8 cellular contexts compared by ENCODE assay signal in genomic region chr1:217747156-217747769, GRCh38.
DNase-seq lines count a peak whose midpoint lies in the region; ATAC-seq, FAIRE-seq and TF ChIP-seq lines count a peak whose summit lies in the region.

No MANE protein-coding gene starts in this region.

- H3K4me3 Mint-ChIP-seq in activated T-cell treated with anti-CD3 and anti-CD28 coated beads, Interleukin-2, amount 50 U/mL, for 72 hours, result no peak overlapping the region

- no peaks in the 10 kb centered on the region for H3K36me3 Mint-ChIP-seq in activated T-cell treated with anti-CD3 and anti-CD28 coated beads, Interleukin-2, amount 50 U/mL, for 72 hours (ENCODE audit: insufficient read depth in 2 of 2)

- H3K4me1 Mint-ChIP-seq in activated T-cell treated with anti-CD3 and anti-CD28 coated beads, Interleukin-2, amount 50 U/mL, for 72 hours (ENCODE audit: low read depth), result no peaks in the 10 kb centered on the region

- ATAC-seq in GM18505 (IDR thresholded peaks at IDR 0.05; ENCODE audit: unreplicated experiment), result no peak
- ATAC-seq in HG03442 (IDR thresholded peaks at IDR 0.05; ENCODE audit: unreplicated experiment), result no peak
- no peak for ATAC-seq in activated T-cell treated with anti-CD3 and anti-CD28 coated beads, Interleukin-2, amount 50 U/mL, for 72 hours (replicated peaks in 1 of 2)

- H3K4me3 ChIP-seq in epithelial cell of proximal tubule (ENCODE audit: low read depth, low read length) (no peak overlapping the region), retinal pigment epithelial cell (ENCODE audit: low read length) (no peak overlapping the region)

- H3K27ac Mint-ChIP-seq in activated T-cell treated with anti-CD3 and anti-CD28 coated beads, Interleukin-2, amount 50 U/mL, for 72 hours, result no peak overlapping the region

- TF ChIP-seq POLR2A in GM18505 (IDR thresholded peaks at IDR 0.05; ENCODE audit: borderline replicate concordance, extremely low read depth, insufficient read depth, insufficient read length), result no peak

- peak; percentile 71 for TF ChIP-seq CTCF in epithelial cell of proximal tubule (conservative IDR thresholded peaks at IDR 0.05; ENCODE audit: low read depth, low read length)
- TF ChIP-seq CTCF in retinal pigment epithelial cell (conservative IDR thresholded peaks at IDR 0.05; ENCODE audit: low read depth, low read length), result peak; percentile 77

- H3K9me3 Mint-ChIP-seq in activated T-cell treated with anti-CD3 and anti-CD28 coated beads, Interleukin-2, amount 50 U/mL, for 72 hours, result no peaks in the 10 kb centered on the region

- FAIRE-seq in G401.6 (lab: Jason Lieb, UNC), result peak; percentile 91

- peak; percentile 6 for DNase-seq in HPDE6-E6E7 (ENCODE audit: extremely low spot score)
- peak; percentile 66 for DNase-seq in OCI-M1 (lab: John Stamatoyannopoulos, UW)
- peak; percentile 2 for DNase-seq in epithelial cell of proximal tubule (ENCODE audit: low read depth)
- DNase-seq in retinal pigment epithelial cell (ENCODE audit: low read depth), result no peak
- DNase-seq in activated T-cell treated with anti-CD3 and anti-CD28 coated beads, Interleukin-2, amount 50 U/mL, for 72 hours, result no peak

- no peaks in the 10 kb centered on the region for H3K27me3 Mint-ChIP-seq in activated T-cell treated with anti-CD3 and anti-CD28 coated beads, Interleukin-2, amount 50 U/mL, for 72 hours (ENCODE audit: low read depth)

Comparison
In these comparisons a context has a peak if more than half of its experiments do, and no peak if none do; other contexts are left out.
1. DNase-seq: peak in HPDE6-E6E7 (single experiment), OCI-M1 (single experiment) and epithelial cell of proximal tubule (single experiment); none in retinal pigment epithelial cell (single experiment) and activated T-cell treated with anti-CD3 and anti-CD28 coated beads, Interleukin-2, amount 50 U/mL, for 72 hours (0 of 2).